8 cellular contexts compared by ENCODE assay signal in the genomic region with DNA sequence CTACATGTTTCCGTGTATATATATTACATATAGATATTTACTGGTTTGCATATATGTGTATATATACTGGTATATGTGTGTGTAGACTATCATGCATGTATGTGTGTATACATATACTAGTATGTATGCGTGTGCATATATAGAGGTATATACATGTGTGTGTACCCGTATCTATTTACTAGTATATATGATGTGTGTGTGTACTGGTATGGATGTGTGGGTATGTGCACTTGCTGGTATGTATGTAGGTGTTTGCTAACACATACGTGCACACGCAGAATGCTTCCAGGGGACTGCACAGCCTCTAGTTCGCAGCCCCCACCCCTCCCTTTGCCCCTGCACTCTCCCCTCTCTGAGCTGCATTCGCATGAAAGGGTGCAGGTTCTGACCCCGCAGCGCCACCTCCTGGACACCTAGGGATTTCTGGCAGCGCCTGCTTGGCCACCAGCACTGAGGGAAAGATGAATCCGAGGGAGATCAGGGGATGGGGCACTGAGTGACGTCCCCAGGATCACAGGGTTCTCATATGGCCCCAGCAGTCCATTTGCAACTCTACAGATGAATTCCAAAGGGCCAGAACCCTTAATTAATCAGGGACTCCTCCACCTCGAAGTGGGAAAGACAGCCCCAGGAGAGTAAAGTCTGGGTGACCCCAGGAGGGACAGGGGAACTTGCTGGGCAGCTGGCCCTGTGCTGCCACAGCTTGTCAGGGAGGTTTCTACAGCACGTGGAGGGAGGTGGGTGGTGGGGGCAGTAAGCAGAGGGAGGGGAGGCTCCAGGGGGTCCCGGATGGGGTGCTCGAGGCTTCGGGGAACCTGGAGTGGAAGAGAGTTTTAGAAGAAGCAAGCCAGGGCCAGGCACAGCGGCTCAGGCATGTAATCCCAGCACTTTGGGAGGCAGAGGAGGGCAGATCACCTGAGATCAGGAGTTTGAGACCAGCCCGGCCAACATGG.
DNase-seq lines count a peak whose midpoint lies in the region; ATAC-seq, FAIRE-seq and TF ChIP-seq lines count a peak whose summit lies in the region.

No MANE protein-coding gene starts in this region.

- H4K20me1 ChIP-seq in K562 (replicated peaks; ENCODE audit: control insufficient read depth, insufficient read depth, low read length), result no peaks in the 10 kb centered on the region

- H3K27me3 Mint-ChIP-seq in T-helper 2 cell treated with Interferon-gamma antibody and Interleukin-4, amounts not matched to agents 5 μg/mL and 100 μg/mL, for 36 hours (ENCODE audit: low read depth), result peaks cover 15% of the 10 kb centered on the region

- no peak for TF ChIP-seq EP300 in K562 (IDR thresholded peaks at IDR 0.05; ENCODE audit: low read length)

- intact Hi-C loops in K562 (cut with micrococcal nuclease), result loop anchor here (2.0 to 10.0 kb wide), 9 partner anchors 68 to 625 kb away; partner anchors contain the start of genes ADAM17, ASAP2, CPSF3 and ITGB1BP1

- H2AFZ ChIP-seq in K562 (ENCODE audit: low read depth, low read length), result no peak overlapping the region

- no peaks in the 10 kb centered on the region for H3K9me1 ChIP-seq in K562 (ENCODE audit: control insufficient read depth, insufficient read depth, low read length)

- H3K4me2 ChIP-seq in K562 (ENCODE audit: insufficient read depth, low read length), result no peak overlapping the region

- CTCF ChIA-PET in K562 (lab: Yijun Ruan, JAX; ENCODE audit: low intra/inter-chr PET ratio), result interaction anchor here (0.6 to 2.2 kb wide), 3 partner anchors 178 to 661 kb away, joined by 3 to 6 read pairs (median 4); no protein-coding TSS in a partner anchor

- H3K27ac Mint-ChIP-seq in T-helper 2 cell treated with Interferon-gamma antibody and Interleukin-4, amounts not matched to agents 5 μg/mL and 100 μg/mL, for 36 hours, result no peak overlapping the region

- 18% methylated on average over 15 of the region's 19 CpGs for WGBS in K562 (ENCODE audit: insufficient coverage, low coverage, missing lambda C conversion rate)
- WGBS in iPS DF 6.9 (ENCODE audit: insufficient coverage, insufficient read length), result no CpG with 5 or more reads among the region's 19 CpGs

- H3K9ac ChIP-seq in K562 (ENCODE audit: insufficient read depth in 1 of 2, low read depth in 2 of 2, low read length in 2 of 2), result no peak overlapping the region

- no peak overlapping the region for H3K4me3 Mint-ChIP-seq in T-helper 2 cell treated with Interferon-gamma antibody and Interleukin-4, amounts not matched to agents 5 μg/mL and 100 μg/mL, for 36 hours

- no peaks in the 10 kb centered on the region for H3K9me3 Mint-ChIP-seq in T-helper 2 cell treated with Interferon-gamma antibody and Interleukin-4, amounts not matched to agents 5 μg/mL and 100 μg/mL, for 36 hours

- H3K27ac ChIP-seq in K562 (ENCODE audit: extremely low read depth, low read depth, low read length) (no peak overlapping the region), iPS DF 6.9 (ENCODE audit: low read length) (no peak overlapping the region)

- in situ Hi-C loops in K562 (cut with MboI), result loop anchor here (5.0 kb wide), 1 partner anchor 233 kb away; no protein-coding TSS in a partner anchor

- H3K9me3 ChIP-seq in K562 (replicated peaks; ENCODE audit: control insufficient read depth, insufficient read depth, low read depth, low read length), result no peaks in the 10 kb centered on the region
- H3K9me3 ChIP-seq in iPS DF 6.9 (ENCODE audit: control insufficient read depth, insufficient read depth, low read length), result no peaks in the 10 kb centered on the region

- H3K4me1 Mint-ChIP-seq in T-helper 2 cell treated with Interferon-gamma antibody and Interleukin-4, amounts not matched to agents 5 μg/mL and 100 μg/mL, for 36 hours (ENCODE audit: low read depth), result no peaks in the 10 kb centered on the region

- no peaks in the 10 kb centered on the region for H3K79me2 ChIP-seq in K562 (ENCODE audit: control insufficient read depth, insufficient read depth, low read length)

- peak; percentile 76 to 86 for TF ChIP-seq RAD21 in K562 (CRISPR knock-in tag; conservative IDR thresholded peaks at IDR 0.05 in 1 of 2, IDR thresholded peaks at IDR 0.05 in 1 of 2)

- H3K4me3 ChIP-seq in K562 (no peak overlapping the region), iPS DF 6.9 (ENCODE audit: low read length) (no peak overlapping the region)

- ATAC-seq in K562, result peak; percentile 76
- no peak for ATAC-seq in HG03469 (IDR thresholded peaks at IDR 0.05; ENCODE audit: unreplicated experiment)

- no peaks in the 10 kb centered on the region for H3K36me3 Mint-ChIP-seq in T-helper 2 cell treated with Interferon-gamma antibody and Interleukin-4, amounts not matched to agents 5 μg/mL and 100 μg/mL, for 36 hours (ENCODE audit: low read depth)

- TF ChIP-seq POLR2A in K562 (conservative IDR thresholded peaks at IDR 0.05), result no peak

- BruUV-seq in K562 (replicated peaks; lab: Mats Ljungman, UMichigan), result no TSS peak

- H3K36me3 ChIP-seq in K562 (ENCODE audit: control insufficient read depth, insufficient read depth, low read length), result no peaks in the 10 kb centered on the region
- no peaks in the 10 kb centered on the region for H3K36me3 ChIP-seq in iPS DF 6.9 (ENCODE audit: control insufficient read depth, insufficient read depth, low read length)

- peaks cover 6 to 29% of the 10 kb centered on the region in 2 experiments; a peak in 4 of 5 replicates for H3K4me1 ChIP-seq in K562 (replicated peaks in 1 of 2; ENCODE audit: control insufficient read depth in 2 of 2, insufficient read depth in 2 of 2, low read length in 2 of 2)
- peaks cover 2% of the 10 kb centered on the region for H3K4me1 ChIP-seq in iPS DF 6.9 (ENCODE audit: control insufficient read depth, insufficient read depth, low read length)

- DNase-seq in AML-193 (lab: John Stamatoyannopoulos, UW), result peak; percentile 21 to 44
- peak; percentile 38 for DNase-seq in GM19240 (ENCODE audit: insufficient read length, low spot score)
- peak; percentile 33 for DNase-seq in NCI-H1105 treated with DMSO at 0.1 percent for 48 hours (lab: John Stamatoyannopoulos, UW)
- peak; percentile 53 for DNase-seq in T-helper 2 cell treated with Interferon-gamma antibody and Interleukin-4, amounts not matched to agents 5 μg/mL and 100 μg/mL, for 36 hours (ENCODE audit: low spot score)
- peak; percentile 68 to 83 (median 72) for DNase-seq in K562 (ENCODE audit: extremely low read depth in 1 of 4, low spot score in 3 of 4)
- DNase-seq in iPS DF 6.9 (ENCODE audit: low read depth, low spot score), result peak; percentile 64
- DNase-seq in stimulated activated CD4-positive, alpha-beta T cell treated with anti-CD3 and anti-CD28 coated beads, Interleukin-12 subunit alpha, Interleukin-12 subunit beta, amount 100 ng/mL, for 48 hours (ENCODE audit: low read depth in 2 of 3, low spot score in 1 of 3), result peak; percentile 41 to 72 (median 58)

- peak; percentile 57 for FAIRE-seq in K562 (lab: Jason Lieb, UNC)

- H3K27me3 ChIP-seq in K562 (ENCODE audit: control insufficient read depth in 2 of 2, insufficient read depth in 2 of 2, low read length in 2 of 2) (no peaks in the 10 kb centered on the region), iPS DF 6.9 (ENCODE audit: control insufficient read depth, insufficient read depth, low read length) (peaks cover 5% of the 10 kb centered on the region; the same call in 1 of the 2 replicates)

- POLR2A ChIA-PET in K562 (lab: Yijun Ruan, JAX), result interaction anchor here (1.0 kb wide), 1 partner anchor 283 kb away, joined by 4 read pairs; the partner anchor contains the start of gene ITGB1BP1

- TF ChIP-seq CTCF in K562 (IDR thresholded peaks at IDR 0.05 in 2 of 3, conservative IDR thresholded peaks at IDR 0.05 in 1 of 3; ENCODE audit: insufficient read depth in 2 of 3, low read depth in 1 of 3, low read length in 3 of 3), result peak; percentile 80 to 89 (median 86)

TF ChIP-seq in K562, 482 proteins besides CTCF, POLR2A, EP300 and RAD21:
- TF ChIP-seq BACH1 (tag; IDR thresholded peaks at IDR 0.05) (no peak), STAG1 (CRISPR knock-in tag; IDR thresholded peaks at IDR 0.05; ENCODE audit: borderline replicate concordance) (peak; percentile 85; the same call in 1 of the 2 replicates), SMC3 (conservative IDR thresholded peaks at IDR 0.05; ENCODE audit: insufficient read depth, low read depth, low read length) (peak; percentile 76), ZBTB7A (IDR thresholded peaks at IDR 0.05; ENCODE audit: borderline replicate concordance, control insufficient read depth, low read depth, low read length) (peak; percentile 55; the same call in 1 of the 2 replicates), MAZ (CRISPR knock-in tag; conservative IDR thresholded peaks at IDR 0.05 in 1 of 2, IDR thresholded peaks at IDR 0.05 in 1 of 2) (0 out of 4 replicates have a peak, but pooled peaks of 1 of the 2 experiments have one; percentile 23), CC2D1A (IDR thresholded peaks at IDR 0.05) (peak; percentile 49), CREM (IDR thresholded peaks at IDR 0.05; ENCODE audit: low read depth) (peak; percentile 21; the same call in 1 of the 2 replicates), NCOA6 (IDR thresholded peaks at IDR 0.05) (no peak), ZFP1 (CRISPR knock-in tag; IDR thresholded peaks at IDR 0.05) (no peak), KDM1A (IDR thresholded peaks at IDR 0.05) (peak in 1 of 2 experiments; percentile 67; a peak in 2 of 4 replicates)
- TF ChIP-seq, protein P1, sequence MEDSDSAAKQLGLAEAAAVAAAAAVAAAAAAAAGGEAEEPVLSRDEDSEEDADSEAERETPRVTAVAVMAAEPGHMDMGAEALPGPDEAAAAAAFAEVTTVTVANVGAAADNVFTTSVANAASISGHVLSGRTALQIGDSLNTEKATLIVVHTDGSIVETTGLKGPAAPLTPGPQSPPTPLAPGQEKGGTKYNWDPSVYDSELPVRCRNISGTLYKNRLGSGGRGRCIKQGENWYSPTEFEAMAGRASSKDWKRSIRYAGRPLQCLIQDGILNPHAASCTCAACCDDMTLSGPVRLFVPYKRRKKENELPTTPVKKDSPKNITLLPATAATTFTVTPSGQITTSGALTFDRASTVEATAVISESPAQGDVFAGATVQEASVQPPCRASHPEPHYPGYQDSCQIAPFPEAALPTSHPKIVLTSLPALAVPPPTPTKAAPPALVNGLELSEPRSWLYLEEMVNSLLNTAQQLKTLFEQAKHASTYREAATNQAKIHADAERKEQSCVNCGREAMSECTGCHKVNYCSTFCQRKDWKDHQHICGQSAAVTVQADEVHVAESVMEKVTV (CRISPR knock-in tag; IDR thresholded peaks at IDR 0.05), result peak; percentile 49
TF ChIP-seq in K562: peak in this region for 8.
